Comparison of ENCODE assay signal across 8 cellular contexts in genomic region chr1:225467193-225468020, GRCh38. TPM values are rescaled to one million over a fixed set of nuclear protein-coding genes. Genes with fewer than 3 reads are reported as not detected.
DNase-seq lines count a peak whose midpoint lies in the region; ATAC-seq and TF ChIP-seq lines count a peak whose summit lies in the region.

No MANE protein-coding gene starts in this region.

- H3K4me1 Mint-ChIP-seq in activated naive CD4-positive, alpha-beta T cell treated with anti-CD3 and anti-CD28 coated beads for 36 hours (ENCODE audit: low read depth), result peaks cover 17% of the 10 kb centered on the region
- H3K4me1 Mint-ChIP-seq in HFFc6 (ENCODE audit: low read depth), result peaks cover 6% of the 10 kb centered on the region

- H3K4me3 Mint-ChIP-seq in activated naive CD4-positive, alpha-beta T cell treated with anti-CD3 and anti-CD28 coated beads for 36 hours, result peak overlapping the region; percentile 90
- no peak overlapping the region for H3K4me3 Mint-ChIP-seq in HFFc6

- DNase-seq in SHP77 treated with DMSO at 0.1 percent for 48 hours (lab: John Stamatoyannopoulos, UW), result peak; percentile 72
- peak; percentile 91 for DNase-seq in activated naive CD4-positive, alpha-beta T cell treated with anti-CD3 and anti-CD28 coated beads for 36 hours
- peak; percentile 88 for DNase-seq in lower lobe of right lung
- peak; percentile 87 for DNase-seq in stimulated activated CD8-positive, alpha-beta memory T cell treated with anti-CD3 and anti-CD28 coated beads, Interleukin-4, amount 100 ng/mL, for 48 hours
- no peak for DNase-seq in HFFc6
- DNase-seq in NCI-H82 treated with DMSO at 0.1 percent for 48 hours (lab: John Stamatoyannopoulos, UW; ENCODE audit: unreplicated experiment), result no peak

- H3K27me3 ChIP-seq in lower lobe of right lung (ENCODE audit: low read depth), result no peaks in the 10 kb centered on the region

- peak overlapping the region; percentile 54 for H3K4me3 ChIP-seq in lower lobe of right lung

- no peaks in the 10 kb centered on the region for H3K36me3 ChIP-seq in lower lobe of right lung

- no peaks in the 10 kb centered on the region for H3K27me3 Mint-ChIP-seq in activated naive CD4-positive, alpha-beta T cell treated with anti-CD3 and anti-CD28 coated beads for 36 hours (ENCODE audit: low read depth)
- peaks cover 22% of the 10 kb centered on the region for H3K27me3 Mint-ChIP-seq in HFFc6 (ENCODE audit: insufficient read depth)

- no peaks in the 10 kb centered on the region for H3K9me3 Mint-ChIP-seq in activated naive CD4-positive, alpha-beta T cell treated with anti-CD3 and anti-CD28 coated beads for 36 hours
- H3K9me3 Mint-ChIP-seq in HFFc6, result no peaks in the 10 kb centered on the region

- TF ChIP-seq CTCF in lower lobe of right lung (IDR thresholded peaks at IDR 0.05), result no peak
- TF ChIP-seq CTCF in HFFc6 (IDR thresholded peaks at IDR 0.05), result no peak

- CTCF ChIA-PET in activated naive CD4-positive, alpha-beta T cell treated with anti-CD3 and anti-CD28 coated beads for 36 hours (lab: Charles Lee), result interaction anchor here (0.7 to 3.5 kb wide), 10 partner anchors 10 to 444 kb away, joined by 3 to 14 read pairs (median 4); partner anchors contain the start of gene SRP9

- no peaks in the 10 kb centered on the region for H3K36me3 Mint-ChIP-seq in activated naive CD4-positive, alpha-beta T cell treated with anti-CD3 and anti-CD28 coated beads for 36 hours (ENCODE audit: low read depth)
- H3K36me3 Mint-ChIP-seq in HFFc6 (ENCODE audit: low read depth), result no peaks in the 10 kb centered on the region

- ATAC-seq in GM18511 (IDR thresholded peaks at IDR 0.05; ENCODE audit: unreplicated experiment) (peak; percentile 96), HG02973 (IDR thresholded peaks at IDR 0.05; ENCODE audit: unreplicated experiment) (peak; percentile 93), lower lobe of right lung (peak; percentile 91 to 92)

- peak overlapping the region; percentile 99 for H3K27ac Mint-ChIP-seq in activated naive CD4-positive, alpha-beta T cell treated with anti-CD3 and anti-CD28 coated beads for 36 hours
- no peak overlapping the region for H3K27ac Mint-ChIP-seq in HFFc6

- no peaks in the 10 kb centered on the region for H3K9me3 ChIP-seq in lower lobe of right lung

- peaks cover 30% of the 10 kb centered on the region for H3K4me1 ChIP-seq in lower lobe of right lung

- peak overlapping the region; percentile 95 for H3K27ac ChIP-seq in lower lobe of right lung

- intact Hi-C loops in activated naive CD4-positive, alpha-beta T cell treated with anti-CD3 and anti-CD28 coated beads for 36 hours (cut with micrococcal nuclease), result loop anchor here (1.0 to 2.0 kb wide), 9 partner anchors 8 to 719 kb away; partner anchors contain the start of genes ACBD3, H3-3A, LBR and PYCR2
- intact Hi-C loops in lower lobe of right lung (cut with DNase I), result no loop called here

RNA-seq across cellular contexts. Expression of gene LBR, which starts 39.6 kb away (rescaled TPM):
- total RNA-seq in activated naive CD4-positive, alpha-beta T cell treated with anti-CD3 and anti-CD28 coated beads for 36 hours, result 100 to 1,000 TPM; 132 to 138 TPM
- 56.4 TPM for total RNA-seq in lower lobe of right lung
- 10 to 100 TPM; 20.7 to 42.7 (median 36.3) TPM for total RNA-seq in HFFc6 (2021; fragmentation: NEBNext Ultra II Directional; extraction: Animal tissue kit (Norgen Biotek cat#: 25700))

Comparison
In these comparisons a context has a peak if more than half of its experiments do, and no peak if none do; other contexts are left out.
1. DNase-seq: peak in SHP77 treated with DMSO at 0.1 percent for 48 hours (single experiment), activated naive CD4-positive, alpha-beta T cell treated with anti-CD3 and anti-CD28 coated beads for 36 hours (single experiment), lower lobe of right lung (single experiment) and stimulated activated CD8-positive, alpha-beta memory T cell treated with anti-CD3 and anti-CD28 coated beads, Interleukin-4, amount 100 ng/mL, for 48 hours (single experiment); none in HFFc6 (single experiment) and NCI-H82 treated with DMSO at 0.1 percent for 48 hours (single experiment).
2. Peak in every context shown above with its lines, with median percentiles within 50 percentile points of each other: ATAC-seq.